ENCODE assay signal across 8 cellular contexts in genomic region chr22:45164217-45165123, GRCh38. TPM values are rescaled to one million over a fixed set of nuclear protein-coding genes. Genes with fewer than 3 reads are reported as not detected.
A peak's percentile ranks its signal among the peaks of the same experiment; 100 is the strongest.
DNase-seq lines count a peak whose midpoint lies in the region; ATAC-seq and TF ChIP-seq lines count a peak whose summit lies in the region.

No MANE protein-coding gene starts in this region.

- DNase-seq in DND-41: peak; percentile 56
- DNase-seq in Karpas-422: peak; percentile 65
- peak; percentile 20 for DNase-seq in activated T-helper 2 cell treated with anti-CD3 and anti-CD28 coated beads, Interferon-gamma antibody, Interleukin-2, Interleukin-4, amounts not matched to agents 10 μg/mL and 5 μg/mL and 100 μg/mL, durations not matched to agents 14 hours and 24 hours and 36 hours (ENCODE audit: low spot score)
- DNase-seq in foreskin keratinocyte: no peak
- DNase-seq in omental fat pad (ENCODE audit: low spot score): no peak
- no peak for DNase-seq in SHP77 treated with DMSO at 0.1 percent for 48 hours (lab: John Stamatoyannopoulos, UW)
- DNase-seq in NCI-H2029 (lab: John Stamatoyannopoulos, UW): no peak

- peaks cover 62% of the 10 kb centered on the region for H3K36me3 Mint-ChIP-seq in activated T-helper 2 cell treated with anti-CD3 and anti-CD28 coated beads, Interferon-gamma antibody, Interleukin-2, Interleukin-4, amounts not matched to agents 10 μg/mL and 5 μg/mL and 100 μg/mL, durations not matched to agents 14 hours and 24 hours and 36 hours (ENCODE audit: low read depth)

- peak; percentile 63 for ATAC-seq in DND-41 (ENCODE audit: insufficient read depth, low read depth)
- peak; percentile 27 for ATAC-seq in GM21619 (IDR thresholded peaks at IDR 0.05; ENCODE audit: unreplicated experiment)
- peak; percentile 19 for ATAC-seq in foreskin keratinocyte
- ATAC-seq in omental fat pad (ENCODE audit: low FRiP score): peak; percentile 52

- intact Hi-C loops in activated T-helper 2 cell treated with anti-CD3 and anti-CD28 coated beads, Interferon-gamma antibody, Interleukin-2, Interleukin-4, amounts not matched to agents 10 μg/mL and 5 μg/mL and 100 μg/mL, durations not matched to agents 14 hours and 24 hours and 36 hours (cut with micrococcal nuclease): no loop called here

- no peaks in the 10 kb centered on the region for H3K9me3 ChIP-seq in DND-41 (ENCODE audit: insufficient read depth, low read length, severe bottlenecking)
- no peaks in the 10 kb centered on the region for H3K9me3 ChIP-seq in Karpas-422 (ENCODE audit: low read length)

- H3K27me3 ChIP-seq in DND-41 (ENCODE audit: insufficient read depth, low read length, poor library complexity) (no peaks in the 10 kb centered on the region), Karpas-422 (ENCODE audit: low read length) (no peaks in the 10 kb centered on the region), foreskin keratinocyte (no peaks in the 10 kb centered on the region)

- H3K4me2 ChIP-seq in DND-41 (ENCODE audit: insufficient read depth, low read length): peak overlapping the region; percentile 76
- peak overlapping the region; percentile 66 for H3K4me2 ChIP-seq in Karpas-422 (ENCODE audit: low read depth, low read length, poor library complexity, severe bottlenecking)

- H3K9ac ChIP-seq in DND-41 (ENCODE audit: low read depth, low read length) (peak overlapping the region; percentile 82), Karpas-422 (ENCODE audit: low read length) (peak overlapping the region; percentile 98)

- TF ChIP-seq CTCF in DND-41 (IDR thresholded peaks at IDR 0.05; ENCODE audit: borderline replicate concordance, extremely low read depth, low read length, poor library complexity, severe bottlenecking) (no peak), foreskin keratinocyte (conservative IDR thresholded peaks at IDR 0.05) (no peak), omental fat pad (IDR thresholded peaks at IDR 0.05) (no peak)

- peak overlapping the region; percentile 80 for H2AFZ ChIP-seq in DND-41 (ENCODE audit: low read depth, low read length)
- H2AFZ ChIP-seq in Karpas-422 (ENCODE audit: low read length): peak overlapping the region; percentile 82; the same call in 1 of the 2 replicates

- peaks cover 51% of the 10 kb centered on the region for H3K4me1 Mint-ChIP-seq in activated T-helper 2 cell treated with anti-CD3 and anti-CD28 coated beads, Interferon-gamma antibody, Interleukin-2, Interleukin-4, amounts not matched to agents 10 μg/mL and 5 μg/mL and 100 μg/mL, durations not matched to agents 14 hours and 24 hours and 36 hours (ENCODE audit: low read depth)

- peak overlapping the region; percentile 96 for H3K4me3 Mint-ChIP-seq in activated T-helper 2 cell treated with anti-CD3 and anti-CD28 coated beads, Interferon-gamma antibody, Interleukin-2, Interleukin-4, amounts not matched to agents 10 μg/mL and 5 μg/mL and 100 μg/mL, durations not matched to agents 14 hours and 24 hours and 36 hours (ENCODE audit: low read depth)

- peak overlapping the region; percentile 87 for H3K27ac Mint-ChIP-seq in activated T-helper 2 cell treated with anti-CD3 and anti-CD28 coated beads, Interferon-gamma antibody, Interleukin-2, Interleukin-4, amounts not matched to agents 10 μg/mL and 5 μg/mL and 100 μg/mL, durations not matched to agents 14 hours and 24 hours and 36 hours

- H3K4me1 ChIP-seq in DND-41 (ENCODE audit: insufficient read depth, low read length) (peaks cover 67% of the 10 kb centered on the region), Karpas-422 (ENCODE audit: low read length) (peaks cover 27% of the 10 kb centered on the region), foreskin keratinocyte (peaks cover 28% of the 10 kb centered on the region)

- peaks cover 94% of the 10 kb centered on the region for H3K79me2 ChIP-seq in DND-41 (ENCODE audit: insufficient read depth, low read length)
- peaks cover 92% of the 10 kb centered on the region for H3K79me2 ChIP-seq in Karpas-422 (ENCODE audit: low read length)

- H3K9me2 ChIP-seq in Karpas-422 (replicated peaks; ENCODE audit: insufficient read depth, low read length): no peaks in the 10 kb centered on the region

- no peaks in the 10 kb centered on the region for H3K9me3 Mint-ChIP-seq in activated T-helper 2 cell treated with anti-CD3 and anti-CD28 coated beads, Interferon-gamma antibody, Interleukin-2, Interleukin-4, amounts not matched to agents 10 μg/mL and 5 μg/mL and 100 μg/mL, durations not matched to agents 14 hours and 24 hours and 36 hours

- H3K4me3 ChIP-seq in DND-41 (ENCODE audit: low read depth in 1 of 2, low read length in 2 of 2) (peak overlapping the region; percentile 87 to 90), Karpas-422 (ENCODE audit: low read length) (peak overlapping the region; percentile 91)

- H4K20me1 ChIP-seq in DND-41 (ENCODE audit: insufficient read depth, low read length) (peaks cover 37% of the 10 kb centered on the region), Karpas-422 (ENCODE audit: insufficient read depth, low read depth, low read length) (peaks cover 20% of the 10 kb centered on the region)

- no peaks in the 10 kb centered on the region for H3K27me3 Mint-ChIP-seq in activated T-helper 2 cell treated with anti-CD3 and anti-CD28 coated beads, Interferon-gamma antibody, Interleukin-2, Interleukin-4, amounts not matched to agents 10 μg/mL and 5 μg/mL and 100 μg/mL, durations not matched to agents 14 hours and 24 hours and 36 hours (ENCODE audit: low read depth)

- H3K36me3 ChIP-seq in DND-41 (ENCODE audit: insufficient read depth, low read length) (peaks cover 38% of the 10 kb centered on the region), Karpas-422 (ENCODE audit: insufficient read depth, low read length) (peaks cover 26% of the 10 kb centered on the region)

- H3K27ac ChIP-seq in DND-41 (ENCODE audit: low read length): peak overlapping the region; percentile 89
- H3K27ac ChIP-seq in Karpas-422 (ENCODE audit: low read length): peak overlapping the region; percentile 64
- H3K27ac ChIP-seq in foreskin keratinocyte: peak overlapping the region; percentile 87

RNA-seq across cellular contexts. Expression of gene NUP50, which starts 0.7 kb away (rescaled TPM):
- total RNA-seq in Karpas-422 (2014; rRNA removed; shearing (Covaris generic); ENCODE audit: low replicate concordance): 49.8 and 50.7 TPM in 2 replicates
- total RNA-seq in activated T-helper 2 cell treated with anti-CD3 and anti-CD28 coated beads, Interferon-gamma antibody, Interleukin-2, Interleukin-4, amounts not matched to agents 10 μg/mL and 5 μg/mL and 100 μg/mL, durations not matched to agents 14 hours and 24 hours and 36 hours: 150 and 165 TPM in 2 replicates
- total RNA-seq in foreskin keratinocyte (63.7 and 67.4 TPM in 2 replicates), omental fat pad (10 to 100 TPM; 33.9 to 66.5 (median 57.7) TPM)
- 15.8 and 20.4 TPM in 2 replicates for polyA plus RNA-seq in foreskin keratinocyte

Comparison
In these comparisons a context has a peak if more than half of its experiments do, and no peak if none do; other contexts are left out.
1. DNase-seq: peak in DND-41 (single experiment), Karpas-422 (single experiment) and activated T-helper 2 cell treated with anti-CD3 and anti-CD28 coated beads, Interferon-gamma antibody, Interleukin-2, Interleukin-4, amounts not matched to agents 10 μg/mL and 5 μg/mL and 100 μg/mL, durations not matched to agents 14 hours and 24 hours and 36 hours (single experiment); none in foreskin keratinocyte (0 of 2), omental fat pad (single experiment), SHP77 treated with DMSO at 0.1 percent for 48 hours (single experiment) and NCI-H2029 (single experiment).
2. Peak in every context shown above with its lines, with median percentiles within 50 percentile points of each other: ATAC-seq and H3K27ac ChIP-seq.